In the genomic region with DNA sequence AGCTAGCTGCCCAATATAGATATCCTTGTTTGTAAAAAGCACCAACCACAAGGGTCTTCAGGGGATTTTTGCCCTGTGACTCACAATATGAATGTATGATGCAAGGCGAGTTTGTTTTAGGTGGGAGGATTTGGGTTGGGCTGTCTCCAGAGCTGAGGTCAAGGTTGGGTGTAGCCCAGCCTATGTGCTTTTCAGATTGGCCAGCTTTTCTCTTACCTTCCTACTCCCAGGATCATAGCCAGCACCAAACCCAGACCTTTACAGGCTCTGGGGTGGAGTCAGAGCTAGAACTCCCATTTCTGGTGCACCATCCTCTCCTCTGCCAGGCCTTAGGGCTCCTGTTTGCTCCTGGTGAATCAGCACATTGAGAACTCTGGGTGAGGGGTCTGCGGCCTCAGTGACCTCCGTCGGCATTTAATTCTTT, we compare ENCODE assay signal across 1 cellular context.
A peak's percentile ranks its signal among the peaks of the same experiment; 100 is the strongest.
TF ChIP-seq lines count a peak whose summit lies in the region.

No MANE protein-coding gene starts in this region.

TF ChIP-seq in HepG2, 621 proteins besides CTCF, POLR2A, EP300 and RAD21 (continued from another document and continues in another):
- TF ChIP-seq, protein P1, sequence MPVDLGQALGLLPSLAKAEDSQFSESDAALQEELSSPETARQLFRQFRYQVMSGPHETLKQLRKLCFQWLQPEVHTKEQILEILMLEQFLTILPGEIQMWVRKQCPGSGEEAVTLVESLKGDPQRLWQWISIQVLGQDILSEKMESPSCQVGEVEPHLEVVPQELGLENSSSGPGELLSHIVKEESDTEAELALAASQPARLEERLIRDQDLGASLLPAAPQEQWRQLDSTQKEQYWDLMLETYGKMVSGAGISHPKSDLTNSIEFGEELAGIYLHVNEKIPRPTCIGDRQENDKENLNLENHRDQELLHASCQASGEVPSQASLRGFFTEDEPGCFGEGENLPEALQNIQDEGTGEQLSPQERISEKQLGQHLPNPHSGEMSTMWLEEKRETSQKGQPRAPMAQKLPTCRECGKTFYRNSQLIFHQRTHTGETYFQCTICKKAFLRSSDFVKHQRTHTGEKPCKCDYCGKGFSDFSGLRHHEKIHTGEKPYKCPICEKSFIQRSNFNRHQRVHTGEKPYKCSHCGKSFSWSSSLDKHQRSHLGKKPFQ (CRISPR knock-in tag; IDR thresholded peaks at IDR 0.05; ENCODE audit: insufficient replicate concordance): peak; percentile 39
- TF ChIP-seq FOXJ3 (CRISPR knock-in tag; IDR thresholded peaks at IDR 0.05; ENCODE audit: borderline replicate concordance) (peak; percentile 39; the same call in 1 of the 2 replicates), CREB1 (IDR thresholded peaks at IDR 0.05) (no peak; the same call in 1 of the 2 replicates), CREB1 (CRISPR knock-in tag; IDR thresholded peaks at IDR 0.05) (peak; percentile 69), NFIC (IDR thresholded peaks at IDR 0.05; ENCODE audit: low read length) (no peak), SP5 (CRISPR knock-in tag; IDR thresholded peaks at IDR 0.05; ENCODE audit: borderline replicate concordance, low read depth) (0 out of 2 replicates have a peak, but pooled peaks have one; percentile 39), HOXA3 (CRISPR knock-in tag; IDR thresholded peaks at IDR 0.05) (peak; percentile 33; the same call in 1 of the 2 replicates), POLR2AphosphoS5 (IDR thresholded peaks at IDR 0.05; ENCODE audit: low read depth, low read length) (no peak), ARNT (IDR thresholded peaks at IDR 0.05) (no peak), ZNF780A (CRISPR knock-in tag; IDR thresholded peaks at IDR 0.05) (no peak), FOSL2 (CRISPR knock-in tag; IDR thresholded peaks at IDR 0.05) (peak; percentile 99), FOXA3 (CRISPR knock-in tag; IDR thresholded peaks at IDR 0.05) (peak; percentile 81), SP1 (IDR thresholded peaks at IDR 0.05) (no peak), SP1 (CRISPR knock-in tag; IDR thresholded peaks at IDR 0.05) (no peak), DR1 (CRISPR knock-in tag; IDR thresholded peaks at IDR 0.05) (no peak), RARG (CRISPR knock-in tag; IDR thresholded peaks at IDR 0.05; ENCODE audit: low read depth) (no peak), JUNB (CRISPR knock-in tag; IDR thresholded peaks at IDR 0.05; ENCODE audit: borderline replicate concordance) (peak; percentile 86), NCOA2 (CRISPR knock-in tag; IDR thresholded peaks at IDR 0.05) (peak; percentile 80), ZZZ3 (CRISPR knock-in tag; IDR thresholded peaks at IDR 0.05; ENCODE audit: borderline replicate concordance) (no peak), ADNP (CRISPR knock-in tag; IDR thresholded peaks at IDR 0.05) (no peak), ZNF24 (IDR thresholded peaks at IDR 0.05) (0 out of 2 replicates have a peak, but pooled peaks have one; percentile 15), ISL2 (CRISPR knock-in tag; IDR thresholded peaks at IDR 0.05) (0 out of 2 replicates have a peak, but pooled peaks have one; percentile 22), ERF (CRISPR knock-in tag; IDR thresholded peaks at IDR 0.05) (peak; percentile 49; the same call in 1 of the 2 replicates), SAP130 (CRISPR knock-in tag; IDR thresholded peaks at IDR 0.05; ENCODE audit: low read depth) (peak; percentile 59), ZMYM4 (CRISPR knock-in tag; IDR thresholded peaks at IDR 0.05) (peak; percentile 45; the same call in 1 of the 2 replicates), CREM (IDR thresholded peaks at IDR 0.05) (peak; percentile 55; the same call in 1 of the 2 replicates), CREM (CRISPR knock-in tag; IDR thresholded peaks at IDR 0.05) (no peak), ZNF160 (CRISPR knock-in tag; IDR thresholded peaks at IDR 0.05) (no peak), ZNF235 (CRISPR knock-in tag; IDR thresholded peaks at IDR 0.05; ENCODE audit: borderline replicate concordance) (no peak), ZNF234 (CRISPR knock-in tag; conservative IDR thresholded peaks at IDR 0.05) (no peak), HDAC1 (CRISPR knock-in tag; IDR thresholded peaks at IDR 0.05) (peak; percentile 58; the same call in 1 of the 2 replicates), YEATS2 (CRISPR knock-in tag; IDR thresholded peaks at IDR 0.05; ENCODE audit: borderline replicate concordance) (0 out of 2 replicates have a peak, but pooled peaks have one; percentile 15), ZNF652 (CRISPR knock-in tag; IDR thresholded peaks at IDR 0.05; ENCODE audit: borderline replicate concordance, low read depth) (no peak), ZNF354B (CRISPR knock-in tag; IDR thresholded peaks at IDR 0.05) (no peak), ZSCAN21 (CRISPR knock-in tag; IDR thresholded peaks at IDR 0.05; ENCODE audit: borderline replicate concordance) (no peak), THYN1 (CRISPR knock-in tag; IDR thresholded peaks at IDR 0.05; ENCODE audit: borderline replicate concordance, low read depth) (no peak), ZIK1 (CRISPR knock-in tag; IDR thresholded peaks at IDR 0.05; ENCODE audit: borderline replicate concordance, low read depth) (no peak)
- TF ChIP-seq, protein P2, sequence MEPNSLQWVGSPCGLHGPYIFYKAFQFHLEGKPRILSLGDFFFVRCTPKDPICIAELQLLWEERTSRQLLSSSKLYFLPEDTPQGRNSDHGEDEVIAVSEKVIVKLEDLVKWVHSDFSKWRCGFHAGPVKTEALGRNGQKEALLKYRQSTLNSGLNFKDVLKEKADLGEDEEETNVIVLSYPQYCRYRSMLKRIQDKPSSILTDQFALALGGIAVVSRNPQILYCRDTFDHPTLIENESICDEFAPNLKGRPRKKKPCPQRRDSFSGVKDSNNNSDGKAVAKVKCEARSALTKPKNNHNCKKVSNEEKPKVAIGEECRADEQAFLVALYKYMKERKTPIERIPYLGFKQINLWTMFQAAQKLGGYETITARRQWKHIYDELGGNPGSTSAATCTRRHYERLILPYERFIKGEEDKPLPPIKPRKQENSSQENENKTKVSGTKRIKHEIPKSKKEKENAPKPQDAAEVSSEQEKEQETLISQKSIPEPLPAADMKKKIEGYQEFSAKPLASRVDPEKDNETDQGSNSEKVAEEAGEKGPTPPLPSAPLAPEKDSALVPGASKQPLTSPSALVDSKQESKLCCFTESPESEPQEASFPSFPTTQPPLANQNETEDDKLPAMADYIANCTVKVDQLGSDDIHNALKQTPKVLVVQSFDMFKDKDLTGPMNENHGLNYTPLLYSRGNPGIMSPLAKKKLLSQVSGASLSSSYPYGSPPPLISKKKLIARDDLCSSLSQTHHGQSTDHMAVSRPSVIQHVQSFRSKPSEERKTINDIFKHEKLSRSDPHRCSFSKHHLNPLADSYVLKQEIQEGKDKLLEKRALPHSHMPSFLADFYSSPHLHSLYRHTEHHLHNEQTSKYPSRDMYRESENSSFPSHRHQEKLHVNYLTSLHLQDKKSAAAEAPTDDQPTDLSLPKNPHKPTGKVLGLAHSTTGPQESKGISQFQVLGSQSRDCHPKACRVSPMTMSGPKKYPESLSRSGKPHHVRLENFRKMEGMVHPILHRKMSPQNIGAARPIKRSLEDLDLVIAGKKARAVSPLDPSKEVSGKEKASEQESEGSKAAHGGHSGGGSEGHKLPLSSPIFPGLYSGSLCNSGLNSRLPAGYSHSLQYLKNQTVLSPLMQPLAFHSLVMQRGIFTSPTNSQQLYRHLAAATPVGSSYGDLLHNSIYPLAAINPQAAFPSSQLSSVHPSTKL (CRISPR knock-in tag; IDR thresholded peaks at IDR 0.05): peak; percentile 90
- TF ChIP-seq, protein P3, sequence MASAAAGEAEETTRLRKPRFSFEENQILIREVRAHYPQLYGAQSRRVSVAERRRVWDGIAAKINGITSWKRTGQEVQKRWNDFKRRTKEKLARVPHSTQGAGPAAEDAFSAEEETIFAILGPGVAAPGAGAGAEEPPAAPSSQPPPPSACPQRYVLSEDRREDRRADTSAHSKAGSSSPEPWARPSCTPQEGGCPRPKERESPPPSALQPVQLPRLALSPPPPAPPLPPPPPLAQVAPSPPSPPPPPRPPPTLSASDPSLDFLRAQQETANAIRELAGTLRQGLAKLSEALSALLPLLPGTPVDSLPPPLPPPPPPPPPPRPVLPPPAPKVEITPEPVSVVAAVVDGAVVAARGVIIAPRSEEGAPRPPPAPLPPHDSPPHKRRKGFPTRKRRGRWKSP (CRISPR knock-in tag; IDR thresholded peaks at IDR 0.05): peak; percentile 47; the same call in 1 of the 2 replicates
- TF ChIP-seq, protein P4, sequence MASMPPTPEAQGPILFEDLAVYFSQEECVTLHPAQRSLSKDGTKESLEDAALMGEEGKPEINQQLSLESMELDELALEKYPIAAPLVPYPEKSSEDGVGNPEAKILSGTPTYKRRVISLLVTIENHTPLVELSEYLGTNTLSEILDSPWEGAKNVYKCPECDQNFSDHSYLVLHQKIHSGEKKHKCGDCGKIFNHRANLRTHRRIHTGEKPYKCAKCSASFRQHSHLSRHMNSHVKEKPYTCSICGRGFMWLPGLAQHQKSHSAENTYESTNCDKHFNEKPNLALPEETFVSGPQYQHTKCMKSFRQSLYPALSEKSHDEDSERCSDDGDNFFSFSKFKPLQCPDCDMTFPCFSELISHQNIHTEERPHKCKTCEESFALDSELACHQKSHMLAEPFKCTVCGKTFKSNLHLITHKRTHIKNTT (CRISPR knock-in tag; IDR thresholded peaks at IDR 0.05): no peak
- TF ChIP-seq, protein P5, sequence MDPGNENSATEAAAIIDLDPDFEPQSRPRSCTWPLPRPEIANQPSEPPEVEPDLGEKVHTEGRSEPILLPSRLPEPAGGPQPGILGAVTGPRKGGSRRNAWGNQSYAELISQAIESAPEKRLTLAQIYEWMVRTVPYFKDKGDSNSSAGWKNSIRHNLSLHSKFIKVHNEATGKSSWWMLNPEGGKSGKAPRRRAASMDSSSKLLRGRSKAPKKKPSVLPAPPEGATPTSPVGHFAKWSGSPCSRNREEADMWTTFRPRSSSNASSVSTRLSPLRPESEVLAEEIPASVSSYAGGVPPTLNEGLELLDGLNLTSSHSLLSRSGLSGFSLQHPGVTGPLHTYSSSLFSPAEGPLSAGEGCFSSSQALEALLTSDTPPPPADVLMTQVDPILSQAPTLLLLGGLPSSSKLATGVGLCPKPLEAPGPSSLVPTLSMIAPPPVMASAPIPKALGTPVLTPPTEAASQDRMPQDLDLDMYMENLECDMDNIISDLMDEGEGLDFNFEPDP (CRISPR knock-in tag; conservative IDR thresholded peaks at IDR 0.05): no peak
- TF ChIP-seq, protein P6, sequence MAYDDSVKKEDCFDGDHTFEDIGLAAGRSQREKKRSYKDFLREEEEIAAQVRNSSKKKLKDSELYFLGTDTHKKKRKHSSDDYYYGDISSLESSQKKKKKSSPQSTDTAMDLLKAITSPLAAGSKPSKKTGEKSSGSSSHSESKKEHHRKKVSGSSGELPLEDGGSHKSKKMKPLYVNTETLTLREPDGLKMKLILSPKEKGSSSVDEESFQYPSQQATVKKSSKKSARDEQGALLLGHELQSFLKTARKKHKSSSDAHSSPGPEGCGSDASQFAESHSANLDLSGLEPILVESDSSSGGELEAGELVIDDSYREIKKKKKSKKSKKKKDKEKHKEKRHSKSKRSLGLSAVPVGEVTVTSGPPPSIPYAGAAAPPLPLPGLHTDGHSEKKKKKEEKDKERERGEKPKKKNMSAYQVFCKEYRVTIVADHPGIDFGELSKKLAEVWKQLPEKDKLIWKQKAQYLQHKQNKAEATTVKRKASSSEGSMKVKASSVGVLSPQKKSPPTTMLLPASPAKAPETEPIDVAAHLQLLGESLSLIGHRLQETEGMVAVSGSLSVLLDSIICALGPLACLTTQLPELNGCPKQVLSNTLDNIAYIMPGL (CRISPR knock-in tag; IDR thresholded peaks at IDR 0.05; ENCODE audit: borderline replicate concordance in 1 of 2, low read depth in 1 of 2): no peak
- TF ChIP-seq, protein P7, sequence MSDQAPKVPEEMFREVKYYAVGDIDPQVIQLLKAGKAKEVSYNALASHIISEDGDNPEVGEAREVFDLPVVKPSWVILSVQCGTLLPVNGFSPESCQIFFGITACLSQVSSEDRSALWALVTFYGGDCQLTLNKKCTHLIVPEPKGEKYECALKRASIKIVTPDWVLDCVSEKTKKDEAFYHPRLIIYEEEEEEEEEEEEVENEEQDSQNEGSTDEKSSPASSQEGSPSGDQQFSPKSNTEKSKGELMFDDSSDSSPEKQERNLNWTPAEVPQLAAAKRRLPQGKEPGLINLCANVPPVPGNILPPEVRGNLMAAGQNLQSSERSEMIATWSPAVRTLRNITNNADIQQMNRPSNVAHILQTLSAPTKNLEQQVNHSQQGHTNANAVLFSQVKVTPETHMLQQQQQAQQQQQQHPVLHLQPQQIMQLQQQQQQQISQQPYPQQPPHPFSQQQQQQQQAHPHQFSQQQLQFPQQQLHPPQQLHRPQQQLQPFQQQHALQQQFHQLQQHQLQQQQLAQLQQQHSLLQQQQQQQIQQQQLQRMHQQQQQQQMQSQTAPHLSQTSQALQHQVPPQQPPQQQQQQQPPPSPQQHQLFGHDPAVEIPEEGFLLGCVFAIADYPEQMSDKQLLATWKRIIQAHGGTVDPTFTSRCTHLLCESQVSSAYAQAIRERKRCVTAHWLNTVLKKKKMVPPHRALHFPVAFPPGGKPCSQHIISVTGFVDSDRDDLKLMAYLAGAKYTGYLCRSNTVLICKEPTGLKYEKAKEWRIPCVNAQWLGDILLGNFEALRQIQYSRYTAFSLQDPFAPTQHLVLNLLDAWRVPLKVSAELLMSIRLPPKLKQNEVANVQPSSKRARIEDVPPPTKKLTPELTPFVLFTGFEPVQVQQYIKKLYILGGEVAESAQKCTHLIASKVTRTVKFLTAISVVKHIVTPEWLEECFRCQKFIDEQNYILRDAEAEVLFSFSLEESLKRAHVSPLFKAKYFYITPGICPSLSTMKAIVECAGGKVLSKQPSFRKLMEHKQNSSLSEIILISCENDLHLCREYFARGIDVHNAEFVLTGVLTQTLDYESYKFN (CRISPR knock-in tag; conservative IDR thresholded peaks at IDR 0.05): peak; percentile 74
- TF ChIP-seq, protein P8, sequence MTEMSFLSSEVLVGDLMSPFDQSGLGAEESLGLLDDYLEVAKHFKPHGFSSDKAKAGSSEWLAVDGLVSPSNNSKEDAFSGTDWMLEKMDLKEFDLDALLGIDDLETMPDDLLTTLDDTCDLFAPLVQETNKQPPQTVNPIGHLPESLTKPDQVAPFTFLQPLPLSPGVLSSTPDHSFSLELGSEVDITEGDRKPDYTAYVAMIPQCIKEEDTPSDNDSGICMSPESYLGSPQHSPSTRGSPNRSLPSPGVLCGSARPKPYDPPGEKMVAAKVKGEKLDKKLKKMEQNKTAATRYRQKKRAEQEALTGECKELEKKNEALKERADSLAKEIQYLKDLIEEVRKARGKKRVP (CRISPR knock-in tag; IDR thresholded peaks at IDR 0.05): peak in 1 of 2 experiments; percentile 95; a peak in 2 of 4 replicates
- TF ChIP-seq, protein P9, sequence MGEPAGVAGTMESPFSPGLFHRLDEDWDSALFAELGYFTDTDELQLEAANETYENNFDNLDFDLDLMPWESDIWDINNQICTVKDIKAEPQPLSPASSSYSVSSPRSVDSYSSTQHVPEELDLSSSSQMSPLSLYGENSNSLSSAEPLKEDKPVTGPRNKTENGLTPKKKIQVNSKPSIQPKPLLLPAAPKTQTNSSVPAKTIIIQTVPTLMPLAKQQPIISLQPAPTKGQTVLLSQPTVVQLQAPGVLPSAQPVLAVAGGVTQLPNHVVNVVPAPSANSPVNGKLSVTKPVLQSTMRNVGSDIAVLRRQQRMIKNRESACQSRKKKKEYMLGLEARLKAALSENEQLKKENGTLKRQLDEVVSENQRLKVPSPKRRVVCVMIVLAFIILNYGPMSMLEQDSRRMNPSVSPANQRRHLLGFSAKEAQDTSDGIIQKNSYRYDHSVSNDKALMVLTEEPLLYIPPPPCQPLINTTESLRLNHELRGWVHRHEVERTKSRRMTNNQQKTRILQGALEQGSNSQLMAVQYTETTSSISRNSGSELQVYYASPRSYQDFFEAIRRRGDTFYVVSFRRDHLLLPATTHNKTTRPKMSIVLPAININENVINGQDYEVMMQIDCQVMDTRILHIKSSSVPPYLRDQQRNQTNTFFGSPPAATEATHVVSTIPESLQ (CRISPR knock-in tag; conservative IDR thresholded peaks at IDR 0.05): no peak
